Comparison of ENCODE assay signal across 8 cellular contexts in genomic region chr3:23811919-23812318, GRCh38. TPM values are rescaled to one million over a fixed set of nuclear protein-coding genes. Genes with fewer than 3 reads are reported as not detected.
DNase-seq lines count a peak whose midpoint lies in the region; ATAC-seq and TF ChIP-seq lines count a peak whose summit lies in the region.

No MANE protein-coding gene starts in this region.

- DNase-seq in MCF 10A (ENCODE audit: unreplicated experiment) = no peak
- no peak for DNase-seq in breast epithelium (ENCODE audit: low spot score in 2 of 2)
- DNase-seq in suprapubic skin (ENCODE audit: low spot score in 2 of 2) = no peak
- DNase-seq in neuronal stem cell (ENCODE audit: low spot score) = no peak
- no peak for DNase-seq in NOMO-1 treated with DMSO at 0.1 percent for 48 hours (lab: John Stamatoyannopoulos, UW; ENCODE audit: unreplicated experiment)
- no peak for DNase-seq in testis

- POLR2A ChIA-PET in MCF 10A (lab: Yijun Ruan, JAX) = interaction anchor here (0.7 to 1.5 kb wide), 16 partner anchors 9 to 224 kb away, joined by 3 to 9 read pairs (median 4); partner anchors contain the start of genes NKIRAS1 and RPL15

- H2BK5ac ChIP-seq in neuronal stem cell (ENCODE audit: low read length) = no peak overlapping the region

- H3K4me1 ChIP-seq in breast epithelium (no peaks in the 10 kb centered on the region), suprapubic skin (peaks cover 48% of the 10 kb centered on the region), neuronal stem cell (ENCODE audit: control insufficient read depth in 2 of 2, insufficient read depth in 1 of 2, low read depth in 1 of 2, low read length in 2 of 2) (peaks cover 3 to 13% of the 10 kb centered on the region in 2 donors), testis (peaks cover 13% of the 10 kb centered on the region)

- H3K36me3 Mint-ChIP-seq in MCF 10A (ENCODE audit: insufficient read depth, unreplicated experiment) = peaks cover 32% of the 10 kb centered on the region

- H3K23ac ChIP-seq in neuronal stem cell (ENCODE audit: low read depth, low read length, poor library complexity) = no peak overlapping the region

- no peak overlapping the region for H2AFZ ChIP-seq in neuronal stem cell (ENCODE audit: low read length)

- H3K36me3 ChIP-seq in breast epithelium (no peaks in the 10 kb centered on the region), suprapubic skin (no peaks in the 10 kb centered on the region), neuronal stem cell (replicated peaks in 1 of 2; ENCODE audit: control insufficient read depth in 2 of 2, insufficient read depth in 2 of 2, low read length in 2 of 2) (peaks cover 0 to 68% of the 10 kb centered on the region in 2 donors), testis (ENCODE audit: low read depth, missing control alignments) (no peaks in the 10 kb centered on the region)

- H3K9me3 ChIP-seq in breast epithelium = no peaks in the 10 kb centered on the region
- H3K9me3 ChIP-seq in suprapubic skin = no peaks in the 10 kb centered on the region
- H3K9me3 ChIP-seq in neuronal stem cell (replicated peaks in 1 of 2; ENCODE audit: control insufficient read depth in 2 of 2, insufficient read depth in 1 of 2, low read depth in 1 of 2, low read length in 2 of 2) = peaks cover 0 to 5% of the 10 kb centered on the region in 2 donors
- H3K9me3 ChIP-seq in testis = no peaks in the 10 kb centered on the region

- no peak overlapping the region for H3K4ac ChIP-seq in neuronal stem cell (ENCODE audit: low read length)

- H3K27ac Mint-ChIP-seq in MCF 10A (ENCODE audit: low read depth, unreplicated experiment) = peak overlapping the region; percentile 97

- peaks cover 44% of the 10 kb centered on the region for H3K4me1 Mint-ChIP-seq in MCF 10A (ENCODE audit: insufficient read depth, unreplicated experiment)

- H4K91ac ChIP-seq in neuronal stem cell (ENCODE audit: low read depth, low read length, poor library complexity) = no peak overlapping the region

- H3K27ac ChIP-seq in breast epithelium (no peak overlapping the region), VCaP (peak overlapping the region; percentile 100), suprapubic skin (no peak overlapping the region), neuronal stem cell (replicated peaks; ENCODE audit: low read length) (no peak overlapping the region), testis (no peak overlapping the region)

- H3K14ac ChIP-seq in neuronal stem cell (ENCODE audit: low read length) = no peak overlapping the region

- no TSS peak for BruUV-seq in MCF 10A (replicated peaks; lab: Mats Ljungman, UMichigan)

- H2BK15ac ChIP-seq in neuronal stem cell (ENCODE audit: low read length) = no peak overlapping the region

- TF ChIP-seq POLR2A in breast epithelium (IDR thresholded peaks at IDR 0.05) (no peak), suprapubic skin (IDR thresholded peaks at IDR 0.05) (no peak), testis (IDR thresholded peaks at IDR 0.05) (no peak)

- CTCF ChIA-PET in MCF 10A (lab: Yijun Ruan, JAX) = interaction anchor here (0.7 to 1.5 kb wide), 4 partner anchors 8 to 35 kb away, joined by 3 to 6 read pairs (median 4); no protein-coding TSS in a partner anchor

- H3K4me3 Mint-ChIP-seq in MCF 10A (ENCODE audit: unreplicated experiment) = peak overlapping the region; percentile 89

- no peak for TF ChIP-seq EP300 in suprapubic skin (IDR thresholded peaks at IDR 0.05)

- H3K27me3 Mint-ChIP-seq in MCF 10A (ENCODE audit: insufficient read depth, unreplicated experiment) = no peaks in the 10 kb centered on the region

- no peak overlapping the region for H2AK5ac ChIP-seq in neuronal stem cell (ENCODE audit: low read depth, low read length)

- no peak overlapping the region for H3K18ac ChIP-seq in neuronal stem cell (ENCODE audit: low read length)

- peak; percentile 73 for ATAC-seq in HG02938 (IDR thresholded peaks at IDR 0.05; ENCODE audit: unreplicated experiment)

- no peaks in the 10 kb centered on the region for H3K9me3 Mint-ChIP-seq in MCF 10A (ENCODE audit: unreplicated experiment)

- no peak overlapping the region for H2BK12ac ChIP-seq in neuronal stem cell (ENCODE audit: low read length)

- intact Hi-C loops in MCF 10A (cut with micrococcal nuclease) = no loop called here
- intact Hi-C loops in breast epithelium (cut with DNase I; ENCODE audit: low total_unique reads) = no loop called here
- intact Hi-C loops in testis (cut with DNase I; ENCODE audit: low total_unique reads) = no loop called here

- H3K27me3 ChIP-seq in breast epithelium = no peaks in the 10 kb centered on the region
- no peaks in the 10 kb centered on the region for H3K27me3 ChIP-seq in suprapubic skin
- H3K27me3 ChIP-seq in neuronal stem cell (ENCODE audit: control insufficient read depth in 3 of 3, insufficient read depth in 3 of 3, low read depth in 1 of 3, low read length in 3 of 3) = no peaks in the 10 kb centered on the region
- no peaks in the 10 kb centered on the region for H3K27me3 ChIP-seq in testis

- TF ChIP-seq CTCF in MCF 10A (IDR thresholded peaks at IDR 0.05; ENCODE audit: unreplicated experiment) (no peak), breast epithelium (IDR thresholded peaks at IDR 0.05) (no peak), VCaP (conservative IDR thresholded peaks at IDR 0.05) (no peak), suprapubic skin (IDR thresholded peaks at IDR 0.05) (no peak), testis (IDR thresholded peaks at IDR 0.05) (no peak)

- H3K9ac ChIP-seq in neuronal stem cell (ENCODE audit: low read depth, low read length, poor library complexity) = no peak overlapping the region

- peaks cover 7% of the 10 kb centered on the region for H3K79me1 ChIP-seq in neuronal stem cell (ENCODE audit: low read depth, low read length)

- no peak overlapping the region for H4K8ac ChIP-seq in neuronal stem cell (ENCODE audit: low read depth, low read length)

- no peak overlapping the region for H2BK120ac ChIP-seq in neuronal stem cell (ENCODE audit: low read depth, low read length)

- H3K4me2 ChIP-seq in neuronal stem cell (ENCODE audit: insufficient read depth, low read length, poor library complexity, severe bottlenecking) = no peak overlapping the region

- H3K4me3 ChIP-seq in breast epithelium (no peak overlapping the region), suprapubic skin (peak overlapping the region; percentile 81), neuronal stem cell (ENCODE audit: low read length in 2 of 2) (no peak overlapping the region), testis (no peak overlapping the region)

RNA-seq across cellular contexts. Expression of gene UBE2E1, which starts 6.2 kb away (rescaled TPM):
- total RNA-seq in MCF 10A (2022) = 128 and 130 TPM in 2 replicates
- total RNA-seq in breast epithelium = 100 to 1,000 TPM in 2 of 3 donors, 10 to 100 TPM in 1; 86.4 to 127 (median 111) TPM
- 100 to 1,000 TPM in 2 of 4 donors, 10 to 100 TPM in 2; 73.0 to 119 (median 94.6) TPM for total RNA-seq in suprapubic skin
- 320 TPM for polyA plus RNA-seq in neuronal stem cell (2013, experiment 1 of 2)
- 317 TPM for polyA plus RNA-seq in neuronal stem cell (2013, experiment 2 of 2)
- 10 to 100 TPM; 68.7 to 82.2 TPM for total RNA-seq in testis
- 89.5 TPM for polyA plus RNA-seq in testis (ENCODE audit: insufficient read depth, low read depth, low replicate concordance)
